1 cellular context compared by ENCODE assay signal in the genomic region with DNA sequence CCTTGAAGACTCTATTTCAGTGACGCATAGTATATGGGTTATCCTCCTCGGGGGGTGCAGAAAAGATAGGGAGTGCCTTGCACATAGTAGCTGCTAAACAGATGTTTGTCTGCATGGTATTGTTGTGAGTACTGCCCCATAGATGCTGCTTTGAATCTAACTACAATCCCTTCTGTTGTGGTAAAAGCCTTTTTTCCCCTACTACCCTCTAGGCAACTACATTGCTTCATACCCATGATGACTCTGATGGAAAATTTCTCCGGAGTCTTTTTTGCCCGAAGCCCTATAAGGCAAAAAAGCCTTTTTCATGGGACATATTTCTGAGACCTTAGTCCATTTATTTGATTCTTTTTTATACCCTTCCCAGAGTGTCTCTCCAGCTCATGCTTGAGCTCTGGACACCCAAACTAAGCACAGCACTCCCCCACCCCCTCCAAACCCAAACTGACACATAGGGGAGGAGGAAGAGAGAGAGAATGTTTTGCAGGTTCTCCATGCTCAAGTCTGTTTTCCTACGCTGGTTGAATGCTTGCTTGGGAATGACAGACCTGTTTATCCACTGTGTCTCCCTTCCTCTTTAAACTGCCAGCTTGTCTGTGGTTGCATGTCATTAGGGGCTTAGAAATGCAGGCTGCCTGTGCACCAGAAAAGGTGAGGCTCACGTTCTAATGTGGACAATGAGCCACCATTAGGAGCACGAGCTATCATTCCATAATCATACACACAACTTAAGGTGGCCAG.
A peak's percentile ranks its signal among the peaks of the same experiment; 100 is the strongest.
TF ChIP-seq lines count a peak whose summit lies in the region.

No MANE protein-coding gene starts in this region.

TF ChIP-seq in IMR-90, 13 proteins besides CTCF, POLR2A, EP300 and RAD21:
- TF ChIP-seq CEBPB (IDR thresholded peaks at IDR 0.05; ENCODE audit: low read depth, low read length) (peak; percentile 12; the same call in 1 of the 2 replicates), BHLHE40 (IDR thresholded peaks at IDR 0.05; ENCODE audit: low read depth, low read length) (no peak), MAZ (IDR thresholded peaks at IDR 0.05; ENCODE audit: borderline replicate concordance, low read depth, low read length) (no peak), RFX5 (IDR thresholded peaks at IDR 0.05; ENCODE audit: low read depth, low read length) (no peak)
- TF ChIP-seq, protein P1, sequence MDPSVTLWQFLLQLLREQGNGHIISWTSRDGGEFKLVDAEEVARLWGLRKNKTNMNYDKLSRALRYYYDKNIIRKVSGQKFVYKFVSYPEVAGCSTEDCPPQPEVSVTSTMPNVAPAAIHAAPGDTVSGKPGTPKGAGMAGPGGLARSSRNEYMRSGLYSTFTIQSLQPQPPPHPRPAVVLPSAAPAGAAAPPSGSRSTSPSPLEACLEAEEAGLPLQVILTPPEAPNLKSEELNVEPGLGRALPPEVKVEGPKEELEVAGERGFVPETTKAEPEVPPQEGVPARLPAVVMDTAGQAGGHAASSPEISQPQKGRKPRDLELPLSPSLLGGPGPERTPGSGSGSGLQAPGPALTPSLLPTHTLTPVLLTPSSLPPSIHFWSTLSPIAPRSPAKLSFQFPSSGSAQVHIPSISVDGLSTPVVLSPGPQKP (IDR thresholded peaks at IDR 0.05; ENCODE audit: borderline replicate concordance, low read depth, low read length), result no peak
